Comparison of ENCODE assay signal across 13 cellular contexts in the genomic region with DNA sequence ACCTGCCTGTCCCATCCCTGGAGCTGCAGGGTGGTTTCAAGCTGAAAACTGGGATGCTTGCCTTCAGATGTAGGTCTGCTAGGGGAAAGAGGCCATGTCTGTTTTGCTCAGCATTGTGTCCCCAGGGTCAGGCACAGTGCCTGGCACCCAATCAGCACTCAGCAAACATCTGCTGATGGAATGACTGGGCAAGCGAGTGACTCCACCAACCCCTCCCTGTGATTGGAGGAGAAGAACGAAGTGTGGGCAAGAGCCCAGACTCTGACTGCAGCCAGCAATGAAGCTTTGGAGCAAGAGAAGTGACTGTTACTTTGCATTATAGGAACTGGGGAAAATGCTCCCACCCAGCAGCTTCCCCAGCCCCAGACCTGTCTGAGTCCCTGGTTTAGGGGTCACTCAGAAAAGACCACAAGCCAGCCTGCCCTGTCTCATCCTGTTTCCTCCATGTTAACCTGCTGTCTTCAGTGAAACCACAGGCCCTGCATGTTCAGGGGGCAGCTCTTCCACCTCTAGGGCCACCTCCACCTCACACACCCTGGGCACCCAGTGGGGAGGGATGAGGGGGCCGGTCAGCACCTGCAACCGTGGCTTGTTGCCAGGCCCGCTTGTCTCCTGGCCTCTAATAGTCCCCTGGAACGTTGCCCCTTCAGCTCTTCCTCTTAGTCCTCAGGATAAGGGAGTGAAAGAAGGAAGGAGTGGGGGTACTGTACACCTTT.
A peak's percentile ranks its signal among the peaks of the same experiment; 100 is the strongest.
DNase-seq lines count a peak whose midpoint lies in the region; ATAC-seq and TF ChIP-seq lines count a peak whose summit lies in the region.
"Had no signal": no experiment of that assay in that cellular context is flagged by ENCODE, and none has a peak within 500 bp of the region (broad histone marks: within the 10 kb centered on the region; RNA-seq: fewer than 3 reads in every experiment).

No MANE protein-coding gene starts in this region.

- H3K4me3 ChIP-seq in fibroblast of the aortic adventitia (ENCODE audit: low read depth, low read length) (no peak overlapping the region), mucosa of descending colon (no peak overlapping the region)

- POLR2A ChIA-PET in HEK293T (lab: Yijun Ruan, JAX), result no interaction called here

- H3K4me1 ChIP-seq in mucosa of descending colon (ENCODE audit: low read depth), result no peaks in the 10 kb centered on the region

- intact Hi-C loops in mucosa of descending colon (cut with DNase I, micrococcal nuclease), result no loop called here

- CTCF ChIA-PET in HEK293T (lab: Yijun Ruan, JAX), result no interaction called here

- H3K9me3 ChIP-seq in mucosa of descending colon, result no peaks in the 10 kb centered on the region

- TF ChIP-seq CTCF in fibroblast of the aortic adventitia (IDR thresholded peaks at IDR 0.05; ENCODE audit: insufficient read depth, low read length) (no peak), mucosa of descending colon (IDR thresholded peaks at IDR 0.05) (no peak), HFFc6 (IDR thresholded peaks at IDR 0.05) (no peak)

- peaks cover 56% of the 10 kb centered on the region for H3K27me3 Mint-ChIP-seq in HFFc6 (ENCODE audit: insufficient read depth)

- ATAC-seq in mucosa of descending colon, result peak; percentile 7
- no peak for ATAC-seq in GM19351 (IDR thresholded peaks at IDR 0.05; ENCODE audit: unreplicated experiment)

- no peak overlapping the region for H3K27ac Mint-ChIP-seq in HFFc6
- H3K27ac Mint-ChIP-seq: activated T-helper 2 cell treated with anti-CD3 and anti-CD28 coated beads, Interferon-gamma antibody, Interleukin-2, Interleukin-4, amounts not matched to agents 10 μg/mL and 5 μg/mL and 100 μg/mL, durations not matched to agents 14 hours and 24 hours and 36 hours; T-helper 2 cell treated with Interferon-gamma antibody and Interleukin-4, amounts not matched to agents 5 μg/mL and 100 μg/mL, for 36 hours; type B pancreatic cell had no signal

- no peaks in the 10 kb centered on the region for H3K9me3 Mint-ChIP-seq in HFFc6
- H3K9me3 Mint-ChIP-seq: activated T-helper 2 cell treated with anti-CD3 and anti-CD28 coated beads, Interferon-gamma antibody, Interleukin-2, Interleukin-4, amounts not matched to agents 10 μg/mL and 5 μg/mL and 100 μg/mL, durations not matched to agents 14 hours and 24 hours and 36 hours; T-helper 2 cell treated with Interferon-gamma antibody and Interleukin-4, amounts not matched to agents 5 μg/mL and 100 μg/mL, for 36 hours; type B pancreatic cell had no signal

- H3K36me3 ChIP-seq in mucosa of descending colon (ENCODE audit: low read depth), result no peaks in the 10 kb centered on the region

- H3K4me1 Mint-ChIP-seq in HFFc6 (ENCODE audit: low read depth), result no peaks in the 10 kb centered on the region

- DNase-seq in AG08396 (ENCODE audit: low spot score) (peak; percentile 45), RKO (ENCODE audit: low spot score) (peak; percentile 31), fibroblast of the aortic adventitia (ENCODE audit: low read depth) (peak; percentile 45), mucosa of descending colon (peak in 1 of 3 donors; percentile 10), retina (no peak), HFFc6 (no peak), HEK293T (ENCODE audit: extremely low spot score) (no peak)
- DNase-seq: ACHN; activated CD4-positive, alpha-beta T cell treated with anti-CD3 and anti-CD28 coated beads, Interleukin-2, amount 50 U/mL, for 4 hours had no signal

- no peak overlapping the region for H3K4me3 Mint-ChIP-seq in HFFc6
- H3K4me3 Mint-ChIP-seq: T-helper 2 cell treated with Interferon-gamma antibody and Interleukin-4, amounts not matched to agents 5 μg/mL and 100 μg/mL, for 36 hours; type B pancreatic cell had no signal

- no peaks in the 10 kb centered on the region for H3K36me3 Mint-ChIP-seq in HFFc6 (ENCODE audit: low read depth)
- H3K36me3 Mint-ChIP-seq: type B pancreatic cell had no signal

TF ChIP-seq in HEK293T, 16 proteins besides CTCF, POLR2A, EP300 and RAD21:
- TF ChIP-seq FOXK2 (IDR thresholded peaks at IDR 0.05) (no peak), FOXA1 (IDR thresholded peaks at IDR 0.05) (no peak), SUZ12 (IDR thresholded peaks at IDR 0.05) (no peak), CTBP1 (IDR thresholded peaks at IDR 0.05; ENCODE audit: borderline replicate concordance) (no peak)

Comparison
In these comparisons a context has a peak if more than half of its experiments do, and no peak if none do; other contexts are left out.
1. DNase-seq: peak in AG08396 (single experiment), RKO (single experiment) and fibroblast of the aortic adventitia (single experiment); none in retina (single experiment), HFFc6 (single experiment) and HEK293T (single experiment).